Comparison of ENCODE assay signal across 9 cellular contexts in the genomic region with DNA sequence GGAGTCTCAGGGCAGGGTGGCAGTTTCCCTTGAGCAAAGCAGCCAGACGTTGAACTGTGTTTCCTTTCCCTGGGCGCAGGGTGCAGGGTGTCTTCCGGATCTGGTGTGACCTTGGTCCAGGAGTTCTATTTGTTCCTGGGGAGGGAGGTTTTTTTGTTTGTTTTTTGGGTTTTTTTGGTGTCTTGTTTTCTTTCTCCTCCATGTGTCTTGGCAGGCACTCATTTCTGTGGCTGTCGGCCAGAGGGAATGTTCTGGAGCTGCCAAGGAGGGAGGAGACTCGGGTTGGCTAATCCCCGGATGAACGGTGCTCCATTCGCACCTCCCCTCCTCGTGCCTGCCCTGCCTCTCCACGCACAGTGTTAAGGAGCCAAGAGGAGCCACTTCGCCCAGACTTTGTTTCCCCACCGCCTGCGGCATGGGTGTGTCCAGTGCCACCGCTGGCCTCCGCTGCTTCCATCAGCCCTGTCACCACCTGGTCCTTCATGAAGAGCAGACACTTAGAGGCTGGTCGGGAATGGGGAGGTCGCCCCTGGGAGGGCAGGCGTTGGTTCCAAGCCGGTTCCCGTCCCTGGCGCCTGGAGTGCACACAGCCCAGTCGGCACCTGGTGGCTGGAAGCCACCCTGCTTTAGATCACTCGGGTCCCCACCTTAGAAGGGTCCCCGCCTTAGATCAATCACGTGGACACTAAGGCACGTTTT. TPM values are rescaled to one million over a fixed set of nuclear protein-coding genes. Genes with fewer than 3 reads are reported as not detected.
DNase-seq lines count a peak whose midpoint lies in the region; ATAC-seq and TF ChIP-seq lines count a peak whose summit lies in the region.
"Had no signal": no experiment of that assay in that cellular context is flagged by ENCODE, and none has a peak within 500 bp of the region (broad histone marks: within the 10 kb centered on the region; RNA-seq: fewer than 3 reads in every experiment).

No MANE protein-coding gene starts in this region.

- H3K27ac Mint-ChIP-seq in H9, result peak overlapping the region in 2 of 3 experiments; percentile 61 to 68; a peak in 4 of 7 replicates
- H3K27ac Mint-ChIP-seq in MCF 10A (ENCODE audit: low read depth, unreplicated experiment), result peak overlapping the region; percentile 91
- H3K27ac Mint-ChIP-seq: dendritic cell treated with granulocyte-macrophage colony-stimulating factor and Interleukin-4, amounts not matched to agents 40 ng/mL and 50 ng/mL, for 4 days had no signal

- H3K23me2 ChIP-seq in H9 (ENCODE audit: insufficient read length, low read depth, low read length, poor library complexity, severe bottlenecking), result no peaks in the 10 kb centered on the region

- POLR2A ChIA-PET in MCF 10A (lab: Yijun Ruan, JAX), result interaction anchor here (0.6 to 2.3 kb wide), 6 partner anchors 9 to 704 kb away, joined by 3 to 16 read pairs (median 4); a partner anchor contains a TSS

- no peaks in the 10 kb centered on the region for H3K27me3 ChIP-seq in H9 (ENCODE audit: insufficient read depth, low read length)

- no peak overlapping the region for H3K4me2 ChIP-seq in H9 (ENCODE audit: insufficient read depth, insufficient read length, low read length)

- no peaks in the 10 kb centered on the region for H3K9me3 ChIP-seq in H9 (ENCODE audit: control insufficient read depth, low read depth, low read length)

- H3K27ac ChIP-seq in H9 (ENCODE audit: insufficient read length, low read depth, low read length) (no peak overlapping the region), skin epidermis (peak overlapping the region in 19 of 21 experiments; percentile 1 to 84 (median 76))

- no peak overlapping the region for H3K4ac ChIP-seq in H9 (ENCODE audit: low read depth, low read length)

- H2BK20ac ChIP-seq in H9 (ENCODE audit: low read depth, low read length, poor library complexity, severe bottlenecking), result no peak overlapping the region

- ATAC-seq in HG03097 (IDR thresholded peaks at IDR 0.05; ENCODE audit: low FRiP score, unreplicated experiment), result no peak
- ATAC-seq in HG03175 (IDR thresholded peaks at IDR 0.05; ENCODE audit: unreplicated experiment), result no peak

- H3K79me1 ChIP-seq in H9 (ENCODE audit: insufficient read depth, low read depth, low read length, poor library complexity, severe bottlenecking), result peaks cover 3% of the 10 kb centered on the region

- H2BK15ac ChIP-seq in H9 (ENCODE audit: low read depth, low read length), result no peak overlapping the region

- H3T11ph ChIP-seq in H9 (ENCODE audit: low read length), result no peak overlapping the region

- H3K18ac ChIP-seq in H9 (ENCODE audit: insufficient read length, low read depth, low read length), result no peak overlapping the region

- no peak overlapping the region for H4K91ac ChIP-seq in H9 (ENCODE audit: insufficient read length, low read depth, low read length)

- DNase-seq in H9 (no peak), MCF 10A (ENCODE audit: unreplicated experiment) (peak; percentile 95), inferior parietal cortex (ENCODE audit: extremely low spot score) (peak; percentile 61), UCSD-AML1 (lab: John Stamatoyannopoulos, UW; ENCODE audit: unreplicated experiment) (no peak), GM20000 (ENCODE audit: low spot score) (no peak)

- H3K9me3 Mint-ChIP-seq in H9 (no peaks in the 10 kb centered on the region), MCF 10A (ENCODE audit: unreplicated experiment) (no peaks in the 10 kb centered on the region)
- H3K9me3 Mint-ChIP-seq: dendritic cell treated with granulocyte-macrophage colony-stimulating factor and Interleukin-4, amounts not matched to agents 40 ng/mL and 50 ng/mL, for 4 days had no signal

- peaks cover 28 to 29% of the 10 kb centered on the region in 2 experiments for H3K4me1 Mint-ChIP-seq in H9
- H3K4me1 Mint-ChIP-seq in MCF 10A (ENCODE audit: insufficient read depth, unreplicated experiment), result peaks cover 32% of the 10 kb centered on the region

- H3K4me3 Mint-ChIP-seq in H9, result no peak overlapping the region
- peak overlapping the region; percentile 58 for H3K4me3 Mint-ChIP-seq in MCF 10A (ENCODE audit: unreplicated experiment)
- H3K4me3 Mint-ChIP-seq: dendritic cell treated with granulocyte-macrophage colony-stimulating factor and Interleukin-4, amounts not matched to agents 40 ng/mL and 50 ng/mL, for 4 days had no signal

- H4K5ac ChIP-seq in H9 (ENCODE audit: insufficient read length, low read depth, low read length), result no peak overlapping the region

- no peaks in the 10 kb centered on the region for H3K27me3 Mint-ChIP-seq in H9 (ENCODE audit: low read depth)
- H3K27me3 Mint-ChIP-seq in MCF 10A (ENCODE audit: insufficient read depth, unreplicated experiment), result no peaks in the 10 kb centered on the region

- H3K79me2 ChIP-seq in H9 (ENCODE audit: insufficient read depth, low read length), result no peaks in the 10 kb centered on the region; the same call in 1 of the 2 replicates

- TF ChIP-seq CTCF in H9 (conservative IDR thresholded peaks at IDR 0.05) (no peak), MCF 10A (IDR thresholded peaks at IDR 0.05; ENCODE audit: unreplicated experiment) (no peak), GM20000 (IDR thresholded peaks at IDR 0.05; ENCODE audit: extremely low read depth, missing control alignments) (no peak)

- H2AK5ac ChIP-seq in H9 (ENCODE audit: insufficient read length, low read length), result no peak overlapping the region

- no peak overlapping the region for H2AFZ ChIP-seq in H9 (ENCODE audit: low read length)

- H3K36me3 Mint-ChIP-seq in H9 (ENCODE audit: insufficient read depth in 1 of 3, low read depth in 3 of 3), result peaks cover 27 to 52% (median 40%) of the 10 kb centered on the region in 3 experiments; a peak in 6 of 7 replicates
- H3K36me3 Mint-ChIP-seq in MCF 10A (ENCODE audit: insufficient read depth, unreplicated experiment), result peaks cover 35% of the 10 kb centered on the region

- no peak overlapping the region for H3K4me3 ChIP-seq in skin epidermis

- H3K56ac ChIP-seq in H9 (ENCODE audit: insufficient read length, low read depth, low read length), result no peak overlapping the region

- WGBS in H9 (ENCODE audit: extremely low coverage, insufficient read length, low lambda C conversion rate), result no CpG with 5 or more reads among the region's 26 CpGs

- no peak overlapping the region for H3K23ac ChIP-seq in H9 (ENCODE audit: insufficient read length, low read depth, low read length)

- intact Hi-C loops in MCF 10A (cut with micrococcal nuclease), result no loop called here

- no peak overlapping the region for H2BK5ac ChIP-seq in H9 (ENCODE audit: insufficient read length, low read length)

- H2BK12ac ChIP-seq in H9 (ENCODE audit: insufficient read length, low read depth, low read length), result no peak overlapping the region

- H3K4me1 ChIP-seq in H9 (ENCODE audit: insufficient read depth, low read length), result no peaks in the 10 kb centered on the region; the same call in 1 of the 2 replicates

- no peak overlapping the region for H2BK120ac ChIP-seq in H9 (ENCODE audit: low read depth, low read length, poor library complexity, severe bottlenecking)

- BruUV-seq in MCF 10A (replicated peaks; lab: Mats Ljungman, UMichigan), result TSS peak; percentile 38

- H4K20me1 ChIP-seq in H9 (ENCODE audit: control insufficient read depth, insufficient read depth, insufficient read length), result peaks cover 3% of the 10 kb centered on the region

- CTCF ChIA-PET in MCF 10A (lab: Yijun Ruan, JAX), result interaction anchor here (0.6 to 1.6 kb wide), 5 partner anchors 9 to 67 kb away, joined by 3 to 9 read pairs (median 6); no protein-coding TSS in a partner anchor

- no peak overlapping the region for H4K8ac ChIP-seq in H9 (replicated peaks; ENCODE audit: insufficient read length, low read depth, low read length)

- no peak overlapping the region for H3K14ac ChIP-seq in H9 (ENCODE audit: insufficient read depth, low read length)

- no peak overlapping the region for H3K9ac ChIP-seq in H9 (ENCODE audit: extremely low read depth, insufficient read length, low read length)

RNA-seq across cellular contexts. Expression of a gene that starts 3.5 kb away (rescaled TPM):
- 18.0 and 22.2 TPM in 2 replicates for total RNA-seq in H9 (2021)
- 0.70 and 2.0 TPM in 2 replicates for total RNA-seq in MCF 10A (2022)

RNA-seq across cellular contexts. Expression of a gene that starts 30.1 kb away (rescaled TPM):
- 20.1 and 20.2 TPM in 2 replicates for total RNA-seq in H9 (2021)
- total RNA-seq in MCF 10A (2022), result 12.0 and 16.9 TPM in 2 replicates

RNA-seq across cellular contexts. Expression of a gene that starts 30.2 kb away (rescaled TPM):
- total RNA-seq in H9 (2021) (101 and 104 TPM in 2 replicates), MCF 10A (2022) (47.3 and 54.9 TPM in 2 replicates)

RNA-seq across cellular contexts. Expression of a gene that starts 35.4 kb away (rescaled TPM):
- total RNA-seq in H9 (2021), result 76.0 and 79.2 TPM in 2 replicates
- total RNA-seq in MCF 10A (2022), result 30.9 and 31.6 TPM in 2 replicates

RNA-seq across cellular contexts. Expression of a gene that starts 35.5 kb away (rescaled TPM):
- 14.6 and 15.2 TPM in 2 replicates for total RNA-seq in H9 (2021)
- total RNA-seq in MCF 10A (2022), result 3.8 and 5.7 TPM in 2 replicates

Comparison
In these comparisons a context has a peak if more than half of its experiments do, and no peak if none do; other contexts are left out.
1. DNase-seq: peak in MCF 10A (single experiment) and inferior parietal cortex (single experiment); none in H9 (single experiment), UCSD-AML1 (single experiment) and GM20000 (single experiment).